In the genomic region with DNA sequence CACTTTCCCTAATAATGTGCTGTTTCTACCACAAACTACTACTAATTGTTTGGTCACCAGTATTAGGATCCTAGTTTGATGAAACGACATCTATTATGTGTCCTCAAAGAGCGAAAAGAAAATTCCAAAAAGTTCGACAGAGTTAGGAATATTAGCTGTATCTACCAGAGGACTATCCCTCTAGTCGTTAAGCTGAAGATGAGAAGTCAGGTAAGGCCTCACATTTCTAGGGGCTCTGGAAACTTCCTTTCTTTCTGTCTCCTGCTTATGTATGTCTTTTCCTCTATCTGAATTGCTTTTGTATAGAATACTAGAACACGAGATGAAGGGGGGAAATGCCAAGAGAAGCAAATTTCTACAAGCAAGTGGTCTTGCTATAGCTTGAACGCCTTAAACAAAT, we compare ENCODE assay signal across 9 cellular contexts. TPM values are rescaled to one million over a fixed set of nuclear protein-coding genes. Genes with fewer than 3 reads are reported as not detected.
A peak's percentile ranks its signal among the peaks of the same experiment; 100 is the strongest.
DNase-seq lines count a peak whose midpoint lies in the region; ATAC-seq, FAIRE-seq and TF ChIP-seq lines count a peak whose summit lies in the region.
"Had no signal": no experiment of that assay in that cellular context is flagged by ENCODE, and none has a peak within 500 bp of the region (broad histone marks: within the 10 kb centered on the region; RNA-seq: fewer than 3 reads in every experiment).

No MANE protein-coding gene starts in this region.

- no peaks in the 10 kb centered on the region for H3K27me3 ChIP-seq in CD4-positive, alpha-beta memory T cell (ENCODE audit: insufficient read depth, low read length)
- no peaks in the 10 kb centered on the region for H3K27me3 ChIP-seq in NT2/D1 (ENCODE audit: insufficient read depth, insufficient read length)
- no peaks in the 10 kb centered on the region for H3K27me3 ChIP-seq in H1 (replicated peaks in 1 of 4; ENCODE audit: control insufficient read depth in 3 of 4, extremely low read depth in 1 of 4, insufficient read depth in 3 of 4, low read length in 3 of 4)
- no peaks in the 10 kb centered on the region for H3K27me3 ChIP-seq in neural progenitor cell

- no peak overlapping the region for H3K23ac ChIP-seq in H1 (ENCODE audit: insufficient read length)

- H2BK120ac ChIP-seq in H1 (replicated peaks; ENCODE audit: low read depth, low read length) = no peak overlapping the region

- H3K9me3 Mint-ChIP-seq in CD4-positive, alpha-beta memory T cell = no peaks in the 10 kb centered on the region
- peaks cover 2% of the 10 kb centered on the region for H3K9me3 Mint-ChIP-seq in neural progenitor cell

- no peak overlapping the region for H4K91ac ChIP-seq in H1 (replicated peaks; ENCODE audit: insufficient read length, low read length)

- no peak overlapping the region for H3K4ac ChIP-seq in H1 (replicated peaks; ENCODE audit: insufficient read length, low read depth, low read length)

- no peaks in the 10 kb centered on the region for H3K27me3 Mint-ChIP-seq in CD4-positive, alpha-beta memory T cell
- H3K27me3 Mint-ChIP-seq in neural progenitor cell (ENCODE audit: insufficient read depth, low read depth) = no peaks in the 10 kb centered on the region

- H3K4me2 ChIP-seq in H1 (ENCODE audit: insufficient read depth in 1 of 2, low read depth in 2 of 2, low read length in 2 of 2) (peak overlapping the region; percentile 84 to 87), neural progenitor cell (peak overlapping the region; percentile 81)

- H3K18ac ChIP-seq in H1 (ENCODE audit: extremely low read depth, low read length) = no peak overlapping the region

- peaks cover 9 to 18% of the 10 kb centered on the region in 2 donors for H3K36me3 Mint-ChIP-seq in CD4-positive, alpha-beta memory T cell
- peaks cover 10% of the 10 kb centered on the region for H3K36me3 Mint-ChIP-seq in neural progenitor cell

- peaks cover 86% of the 10 kb centered on the region for H3K4me1 ChIP-seq in CD4-positive, alpha-beta memory T cell (ENCODE audit: insufficient read depth, low read length)
- H3K4me1 ChIP-seq in NT2/D1 (ENCODE audit: insufficient read depth, insufficient read length) = no peaks in the 10 kb centered on the region
- peaks cover 2 to 7% (median 6%) of the 10 kb centered on the region in 4 experiments; a peak in 5 of 7 replicates for H3K4me1 ChIP-seq in H1 (replicated peaks in 1 of 4; ENCODE audit: control insufficient read depth in 3 of 4, insufficient read depth in 4 of 4, low read length in 3 of 4)
- peaks cover 21% of the 10 kb centered on the region for H3K4me1 ChIP-seq in neural progenitor cell

- no peak for TF ChIP-seq RAD21 in H1 (IDR thresholded peaks at IDR 0.05 in 1 of 2, conservative IDR thresholded peaks at IDR 0.05 in 1 of 2; ENCODE audit: low read depth in 2 of 2, low read length in 2 of 2)

- H3K4me3 ChIP-seq in CD4-positive, alpha-beta memory T cell (ENCODE audit: low read length in 2 of 2) = peak overlapping the region; percentile 49 to 91
- H3K4me3 ChIP-seq in NT2/D1 (ENCODE audit: insufficient read length, low read depth) = peak overlapping the region; percentile 97
- H3K4me3 ChIP-seq in H1 (ENCODE audit: extremely low read depth in 1 of 4, insufficient read depth in 2 of 4, low read depth in 3 of 4, low read length in 4 of 4) = peak overlapping the region; percentile 71 to 92 (median 89); a peak in 7 of 8 replicates
- H3K4me3 ChIP-seq in neural progenitor cell = peak overlapping the region; percentile 84

- peaks cover 4% of the 10 kb centered on the region for H3K23me2 ChIP-seq in H1 (ENCODE audit: low read depth, low read length)

- H4K8ac ChIP-seq in H1 (ENCODE audit: extremely low read depth, insufficient read depth, low read length) = no peak overlapping the region

- POLR2A ChIA-PET in CD4-positive, alpha-beta memory T cell (lab: Charles Lee; ENCODE audit: partially characterized antibody) = interaction anchor here (0.8 to 2.4 kb wide), 5 partner anchors 13 to 237 kb away, joined by 3 to 9 read pairs (median 7); partner anchors contain the start of genes MLKL and RFWD3
- POLR2A ChIA-PET in H1 (lab: Charles Lee; ENCODE audit: partially characterized antibody) = interaction anchor here (0.7 to 4.6 kb wide), 5 partner anchors 10 to 62 kb away, joined by 3 to 27 read pairs (median 7); partner anchors contain the start of gene RFWD3

- H3K4me1 Mint-ChIP-seq in CD4-positive, alpha-beta memory T cell = peaks cover 53 to 86% (median 70%) of the 10 kb centered on the region in 4 donors
- H3K4me1 Mint-ChIP-seq in neural progenitor cell = peaks cover 35% of the 10 kb centered on the region

- H3K4me3 Mint-ChIP-seq in CD4-positive, alpha-beta memory T cell = peak overlapping the region; percentile 89 to 99 (median 96)
- peak overlapping the region; percentile 99 for H3K4me3 Mint-ChIP-seq in neural progenitor cell

- H2BK20ac ChIP-seq in H1 (ENCODE audit: low read length) = no peak overlapping the region

- no peaks in the 10 kb centered on the region; the same call in 1 of the 2 replicates for H3K79me1 ChIP-seq in H1 (ENCODE audit: low read depth, low read length)

- no peak overlapping the region for H3K14ac ChIP-seq in H1 (ENCODE audit: insufficient read length)

- DNase-seq in CD4-positive, alpha-beta memory T cell = no peak
- DNase-seq in NT2/D1 (ENCODE audit: low read depth, low spot score) (no peak), H1 (ENCODE audit: low read depth in 1 of 2, low spot score in 2 of 2) (no peak), neural progenitor cell (ENCODE audit: low spot score) (no peak), activated gamma-delta T cell treated with Interleukin-2 at 50 U/mL for 16 hours (no peak)

- no peak overlapping the region for H3K56ac ChIP-seq in H1 (replicated peaks; ENCODE audit: insufficient read length, low read depth, low read length)

- TF ChIP-seq CTCF in H1 (IDR thresholded peaks at IDR 0.05; ENCODE audit: control extremely low read depth in 1 of 3, insufficient read depth in 1 of 3, low read depth in 1 of 3, low read length in 3 of 3) (no peak), neural progenitor cell (IDR thresholded peaks at IDR 0.05) (no peak)

- H3K79me2 ChIP-seq in H1 (ENCODE audit: control insufficient read depth in 1 of 2, insufficient read depth in 2 of 2, low read length in 2 of 2) (peaks cover 25 to 62% of the 10 kb centered on the region in 2 experiments), neural progenitor cell (ENCODE audit: low read depth) (peaks cover 65% of the 10 kb centered on the region)

- peaks cover 7% of the 10 kb centered on the region in 2 experiments for H4K20me1 ChIP-seq in H1 (replicated peaks in 1 of 2; ENCODE audit: control insufficient read depth in 1 of 2, insufficient read depth in 2 of 2, low read length in 2 of 2)
- H4K20me1 ChIP-seq in neural progenitor cell (ENCODE audit: low read depth) = peaks cover 58% of the 10 kb centered on the region

- H2BK15ac ChIP-seq in H1 (ENCODE audit: low read length) = no peak overlapping the region

- no peak overlapping the region for H2BK5ac ChIP-seq in H1 (ENCODE audit: low read depth, low read length)

- H2AFZ ChIP-seq in H1 (ENCODE audit: low read length) (no peak overlapping the region), neural progenitor cell (replicated peaks) (no peak overlapping the region)

- ATAC-seq in HG03565 (IDR thresholded peaks at IDR 0.05; ENCODE audit: unreplicated experiment) (no peak), HG02798 (IDR thresholded peaks at IDR 0.05; ENCODE audit: poor library complexity, unreplicated experiment) (no peak), GM19023 (IDR thresholded peaks at IDR 0.05; ENCODE audit: unreplicated experiment) (no peak)
- ATAC-seq: activated CD4-positive, CD25-positive, alpha-beta regulatory T cell treated with anti-CD3 and anti-CD28 coated beads, Interleukin-2, amount 50 U/mL, for 24 hours had no signal

- H3K9ac ChIP-seq in NT2/D1 (ENCODE audit: insufficient read length, low read depth) = peak overlapping the region; percentile 98
- H3K9ac ChIP-seq in H1 (replicated peaks in 1 of 4; ENCODE audit: extremely low read depth in 1 of 4, low read depth in 3 of 4, low read length in 3 of 4) = no peak overlapping the region
- peak overlapping the region; percentile 19 for H3K9ac ChIP-seq in neural progenitor cell

- H3K9me3 ChIP-seq in CD4-positive, alpha-beta memory T cell (ENCODE audit: control insufficient read depth in 1 of 2, low read length in 2 of 2) = no peaks in the 10 kb centered on the region
- no peaks in the 10 kb centered on the region for H3K9me3 ChIP-seq in NT2/D1 (ENCODE audit: insufficient read depth, low read length)
- H3K9me3 ChIP-seq in H1 (ENCODE audit: insufficient read depth in 2 of 2, low read depth in 1 of 2, low read length in 1 of 2) = no peaks in the 10 kb centered on the region
- no peaks in the 10 kb centered on the region for H3K9me3 ChIP-seq in neural progenitor cell (ENCODE audit: low read depth)

- no peak for TF ChIP-seq POLR2A in H1 (IDR thresholded peaks at IDR 0.05; ENCODE audit: control extremely low read depth in 1 of 2, low read depth in 2 of 2, low read length in 2 of 2)

- intact Hi-C loops in CD4-positive, alpha-beta memory T cell (cut with micrococcal nuclease) = loop anchor here (5.0 to 10.0 kb wide), 2 partner anchors 542 to 959 kb away; partner anchors contain the start of genes GABARAPL2 and ZFP1

- no peak overlapping the region for H2BK12ac ChIP-seq in H1 (ENCODE audit: low read depth, low read length)

- 74% methylated on average over 6 of the region's 6 CpGs; no CpG with 5 or more reads in 1 of the 2 experiments for WGBS in H1 (ENCODE audit: extremely low coverage in 1 of 2, insufficient coverage in 1 of 2, insufficient read length in 1 of 2, insufficient replicate concordance in 2 of 2, low coverage in 1 of 2, low lambda C conversion rate in 2 of 2, missing lambda C conversion rate in 1 of 2), 2 experiments

- CTCF ChIA-PET in CD4-positive, alpha-beta memory T cell (lab: Charles Lee; ENCODE audit: partially characterized antibody) = no interaction called here
- CTCF ChIA-PET in H1 (lab: Charles Lee; ENCODE audit: partially characterized antibody) = interaction anchor here (0.9 to 1.2 kb wide), 2 partner anchors 17 to 41 kb away, joined by 3 read pairs; no protein-coding TSS in a partner anchor

- no peak overlapping the region for H2AK5ac ChIP-seq in H1 (ENCODE audit: low read depth, low read length)

- H3K27ac Mint-ChIP-seq in CD4-positive, alpha-beta memory T cell = peak overlapping the region; percentile 82 to 99 (median 95)
- H3K27ac Mint-ChIP-seq in neural progenitor cell = no peak overlapping the region

- no peaks in the 10 kb centered on the region for H3K36me3 ChIP-seq in CD4-positive, alpha-beta memory T cell (ENCODE audit: insufficient read depth, low read length)
- H3K36me3 ChIP-seq in NT2/D1 (ENCODE audit: insufficient read depth, insufficient read length, low read length) (no peaks in the 10 kb centered on the region), H1 (ENCODE audit: control insufficient read depth in 2 of 4, insufficient read depth in 4 of 4, low read length in 3 of 4) (no peaks in the 10 kb centered on the region), neural progenitor cell (no peaks in the 10 kb centered on the region)

- H3K27ac ChIP-seq in CD4-positive, alpha-beta memory T cell (ENCODE audit: low read depth, low read length) = peak overlapping the region; percentile 95
- no peak overlapping the region for H3K27ac ChIP-seq in H1 (ENCODE audit: low read depth, low read length)
- no peak overlapping the region for H3K27ac ChIP-seq in neural progenitor cell

- TF ChIP-seq EP300 in H1 (IDR thresholded peaks at IDR 0.05; ENCODE audit: borderline replicate concordance in 1 of 2, low read depth in 2 of 2, low read length in 2 of 2) = no peak

- H4K5ac ChIP-seq in H1 (ENCODE audit: insufficient read length, low read depth, low read length) = no peak overlapping the region

- FAIRE-seq in H1 (lab: Jason Lieb, UNC) = no peak

- H3F3A ChIP-seq in neural progenitor cell (ENCODE audit: low read depth) = peaks cover 19% of the 10 kb centered on the region

RNA-seq across cellular contexts. Expression of gene GLG1, which starts 1.6 kb away (rescaled TPM):
- total RNA-seq in CD4-positive, alpha-beta memory T cell = 100 to 1,000 TPM; 173 to 176 TPM
- polyA plus RNA-seq in CD4-positive, alpha-beta memory T cell = 100 to 1,000 TPM; 121 to 209 TPM
- 137 and 139 TPM in 2 replicates for total RNA-seq in H1 (2021; fragmentation: NEBNext Ultra II Directional; extraction: Animal tissue kit (Norgen Biotek cat#: 25700))
- 51.6 and 53.4 TPM in 2 replicates for polyA plus RNA-seq in H1 (2011; rRNA removed)
- 69.1 TPM for polyA plus RNA-seq in H1 (2011; cell fraction: cytosol; rRNA removed)
- polyA plus RNA-seq in H1 (2011; cell fraction: nucleus; rRNA removed) = 98.3 TPM
- 93.7 to 100 TPM (median 96.3 TPM) in 4 replicates for polyA plus RNA-seq in H1 (2012, experiment 1 of 2)
- 11.2 TPM for polyA plus RNA-seq in H1 (2012, experiment 2 of 2)
- polyA plus RNA-seq in H1 (2013, experiment 1 of 2) = 164 TPM
- 136 TPM for polyA plus RNA-seq in H1 (2013, experiment 2 of 2)
- polyA minus RNA-seq in H1 (2011; rRNA and poly(A)+ RNA removed) = 174 and 185 TPM in 2 replicates
- 91.2 TPM for polyA minus RNA-seq in H1 (2011; cell fraction: cytosol; rRNA and poly(A)+ RNA removed)
- polyA minus RNA-seq in H1 (2011; cell fraction: nucleus; rRNA and poly(A)+ RNA removed) = 89.8 TPM
- 117 and 138 TPM in 2 replicates for total RNA-seq in neural progenitor cell (ENCODE audit: low replicate concordance)

Comparison
In these comparisons a context has a peak if more than half of its experiments do, and no peak if none do; other contexts are left out.
1. H3K9ac ChIP-seq: peak in NT2/D1 (single experiment) and neural progenitor cell (single experiment); none in H1 (0 of 4).
2. Peak in every context shown above with its lines, with median percentiles within 50 percentile points of each other: H3K4me3 ChIP-seq.